Comparison of ENCODE assay signal across 13 cellular contexts in genomic region chr5:122942164-122942914, GRCh38.
DNase-seq lines count a peak whose midpoint lies in the region; ATAC-seq, FAIRE-seq and TF ChIP-seq lines count a peak whose summit lies in the region.
"Had no signal": no experiment of that assay in that cellular context is flagged by ENCODE, and none has a peak within 500 bp of the region (broad histone marks: within the 10 kb centered on the region; RNA-seq: fewer than 3 reads in every experiment).

No MANE protein-coding gene starts in this region.

- no peak overlapping the region for H3K18ac ChIP-seq in mesenchymal stem cell (ENCODE audit: low read depth in 1 of 2, low read length in 2 of 2)

- no peak overlapping the region for H2AFZ ChIP-seq in mesenchymal stem cell (ENCODE audit: low read depth, low read length)

- TF ChIP-seq POLR2A in GM12892 (IDR thresholded peaks at IDR 0.05; ENCODE audit: low read depth, low read length): no peak

- no peak overlapping the region for H3K4me3 Mint-ChIP-seq in activated naive CD8-positive, alpha-beta T cell treated with anti-CD3 and anti-CD28 coated beads, Interleukin-2, amount 50 U/mL, for 24 hours
- H3K4me3 Mint-ChIP-seq: activated CD4-positive, alpha-beta T cell treated with anti-CD3 and anti-CD28 coated beads, Interleukin-2, amount 10 ng/mL, durations not matched to agents 7 days and 5 days; activated naive CD4-positive, alpha-beta T cell treated with anti-CD3 and anti-CD28 coated beads, Interleukin-2, amount 50 U/mL, for 24 hours; effector memory CD8-positive, alpha-beta T cell had no signal

- FAIRE-seq in GM12892 (lab: Jason Lieb, UNC): peak; percentile 44

- H2AK5ac ChIP-seq in mesenchymal stem cell (ENCODE audit: low read length, severe bottlenecking): no peak overlapping the region

- H2BK15ac ChIP-seq in mesenchymal stem cell (ENCODE audit: low read depth, poor library complexity, severe bottlenecking): no peak overlapping the region

- no peak for DNase-seq in GM12892 (ENCODE audit: insufficient read length)
- DNase-seq in NCI-H510A treated with DMSO at 0.1 percent for 48 hours (lab: John Stamatoyannopoulos, UW): peak; percentile 29
- DNase-seq in astrocyte of the hippocampus (ENCODE audit: low read depth, low spot score): peak; percentile 45
- peak; percentile 31 for DNase-seq in mesenchymal stem cell
- DNase-seq in activated gamma-delta T cell (lab: John Stamatoyannopoulos, UW): no peak
- no peak for DNase-seq in cerebellar nuclear complex (lab: John Stamatoyannopoulos, UW)
- DNase-seq in activated naive CD8-positive, alpha-beta T cell treated with anti-CD3 and anti-CD28 coated beads, Interleukin-2, amount 50 U/mL, for 24 hours: no peak
- DNase-seq in foreskin melanocyte: no peak
- DNase-seq: activated CD4-positive, alpha-beta T cell treated with anti-CD3 and anti-CD28 coated beads, Interleukin-2, amount 10 ng/mL, durations not matched to agents 7 days and 5 days; Caco-2; effector memory CD8-positive, alpha-beta T cell had no signal

- peaks cover 27% of the 10 kb centered on the region for H3K79me1 ChIP-seq in mesenchymal stem cell (replicated peaks; ENCODE audit: low read length, poor library complexity, severe bottlenecking)

- H2BK120ac ChIP-seq in mesenchymal stem cell (ENCODE audit: low read depth, low read length): no peak overlapping the region

- 24% methylated on average over 5 of the region's 8 CpGs for WGBS in mesenchymal stem cell

- H3K27ac ChIP-seq in mesenchymal stem cell (ENCODE audit: low read length, poor library complexity, severe bottlenecking): no peak overlapping the region
- H3K27ac ChIP-seq: SK-N-MC had no signal

- H3K4me2 ChIP-seq in mesenchymal stem cell (ENCODE audit: low read length, poor library complexity, severe bottlenecking): no peak overlapping the region

- ATAC-seq in activated naive CD8-positive, alpha-beta T cell treated with anti-CD3 and anti-CD28 coated beads, Interleukin-2, amount 50 U/mL, for 24 hours: no peak
- ATAC-seq: effector memory CD8-positive, alpha-beta T cell had no signal

- peaks cover 2% of the 10 kb centered on the region for H3K36me3 Mint-ChIP-seq in activated naive CD8-positive, alpha-beta T cell treated with anti-CD3 and anti-CD28 coated beads, Interleukin-2, amount 50 U/mL, for 24 hours (ENCODE audit: low read depth)

- H2BK12ac ChIP-seq in mesenchymal stem cell (ENCODE audit: low read length in 2 of 2): no peak overlapping the region

- no peaks in the 10 kb centered on the region for H3K27me3 ChIP-seq in mesenchymal stem cell (ENCODE audit: control insufficient read depth in 1 of 2, insufficient read depth in 1 of 2, low read length in 2 of 2)

- no peak overlapping the region for H4K91ac ChIP-seq in mesenchymal stem cell (ENCODE audit: low read length)

- no peak overlapping the region for H3K4ac ChIP-seq in mesenchymal stem cell (ENCODE audit: low read depth in 1 of 2, low read length in 2 of 2)

- H3K9ac ChIP-seq in mesenchymal stem cell (ENCODE audit: low read length): no peak overlapping the region

- no peak overlapping the region for H3K23ac ChIP-seq in mesenchymal stem cell (ENCODE audit: low read length in 2 of 2)

- no peaks in the 10 kb centered on the region for H3K27me3 Mint-ChIP-seq in activated naive CD8-positive, alpha-beta T cell treated with anti-CD3 and anti-CD28 coated beads, Interleukin-2, amount 50 U/mL, for 24 hours
- H3K27me3 Mint-ChIP-seq: activated CD4-positive, alpha-beta T cell treated with anti-CD3 and anti-CD28 coated beads, Interleukin-2, amount 10 ng/mL, durations not matched to agents 7 days and 5 days; activated naive CD4-positive, alpha-beta T cell treated with anti-CD3 and anti-CD28 coated beads, Interleukin-2, amount 50 U/mL, for 24 hours; effector memory CD8-positive, alpha-beta T cell had no signal

- H3K4me3 ChIP-seq in mesenchymal stem cell (ENCODE audit: insufficient read depth in 1 of 2, low read depth in 1 of 2, low read length in 2 of 2): no peak overlapping the region
- H3K4me3 ChIP-seq: SK-N-MC had no signal

- H3K36me3 ChIP-seq in mesenchymal stem cell (ENCODE audit: control insufficient read depth in 1 of 2, insufficient read depth in 2 of 2, low read depth in 1 of 2, low read length in 2 of 2): peaks cover 8 to 20% of the 10 kb centered on the region in 2 experiments

- H3K9me3 ChIP-seq in mesenchymal stem cell (ENCODE audit: control insufficient read depth, low read length): no peaks in the 10 kb centered on the region
- H3K9me3 ChIP-seq: Caco-2 had no signal

- H3K9me3 Mint-ChIP-seq in activated naive CD8-positive, alpha-beta T cell treated with anti-CD3 and anti-CD28 coated beads, Interleukin-2, amount 50 U/mL, for 24 hours: no peaks in the 10 kb centered on the region
- H3K9me3 Mint-ChIP-seq: activated CD4-positive, alpha-beta T cell treated with anti-CD3 and anti-CD28 coated beads, Interleukin-2, amount 10 ng/mL, durations not matched to agents 7 days and 5 days; activated naive CD4-positive, alpha-beta T cell treated with anti-CD3 and anti-CD28 coated beads, Interleukin-2, amount 50 U/mL, for 24 hours; effector memory CD8-positive, alpha-beta T cell had no signal

- H4K8ac ChIP-seq in mesenchymal stem cell (ENCODE audit: low read length): no peak overlapping the region

- H3K14ac ChIP-seq in mesenchymal stem cell (ENCODE audit: low read length in 2 of 2): no peak overlapping the region

- peaks cover 4% of the 10 kb centered on the region for H3K4me1 ChIP-seq in mesenchymal stem cell (ENCODE audit: control insufficient read depth, insufficient read depth, low read depth, low read length)
- H3K4me1 ChIP-seq: Caco-2 had no signal

- no peak overlapping the region for H3K27ac Mint-ChIP-seq in activated naive CD8-positive, alpha-beta T cell treated with anti-CD3 and anti-CD28 coated beads, Interleukin-2, amount 50 U/mL, for 24 hours
- H3K27ac Mint-ChIP-seq: activated CD4-positive, alpha-beta T cell treated with anti-CD3 and anti-CD28 coated beads, Interleukin-2, amount 10 ng/mL, durations not matched to agents 7 days and 5 days; activated naive CD4-positive, alpha-beta T cell treated with anti-CD3 and anti-CD28 coated beads, Interleukin-2, amount 50 U/mL, for 24 hours; effector memory CD8-positive, alpha-beta T cell had no signal

- H2BK5ac ChIP-seq in mesenchymal stem cell (ENCODE audit: low read depth, low read length, poor library complexity, severe bottlenecking): no peak overlapping the region

- H3K4me1 Mint-ChIP-seq in activated naive CD8-positive, alpha-beta T cell treated with anti-CD3 and anti-CD28 coated beads, Interleukin-2, amount 50 U/mL, for 24 hours: no peaks in the 10 kb centered on the region
- H3K4me1 Mint-ChIP-seq: activated naive CD4-positive, alpha-beta T cell treated with anti-CD3 and anti-CD28 coated beads, Interleukin-2, amount 50 U/mL, for 24 hours had no signal

Comparison
In these comparisons a context has a peak if more than half of its experiments do, and no peak if none do; other contexts are left out.
1. DNase-seq: peak in NCI-H510A treated with DMSO at 0.1 percent for 48 hours (single experiment), astrocyte of the hippocampus (single experiment) and mesenchymal stem cell (single experiment); none in GM12892 (single experiment), activated gamma-delta T cell (single experiment), cerebellar nuclear complex (0 of 2), activated naive CD8-positive, alpha-beta T cell treated with anti-CD3 and anti-CD28 coated beads, Interleukin-2, amount 50 U/mL, for 24 hours (single experiment) and foreskin melanocyte (single experiment).